Comparison of ENCODE assay signal across 25 cellular contexts in genomic region chr5:53178830-53179229, GRCh38.
"Had no signal": no experiment of that assay in that cellular context is flagged by ENCODE, and none has a peak within 500 bp of the region (broad histone marks: within the 10 kb centered on the region; RNA-seq: fewer than 3 reads in every experiment).

No MANE protein-coding gene starts in this region.

- ATAC-seq: natural killer cell treated with Interleukin-12 subunit alpha and Interleukin-12 subunit beta and Interleukin-15 and Interleukin-18, amount 100 ng/mL, for 72 hours; psoas muscle; right cardiac atrium; right lobe of liver; stimulated activated effector memory CD8-positive, alpha-beta T cell treated with anti-CD3 and anti-CD28 coated beads, Interleukin-12 subunit alpha, Interleukin-12 subunit beta, amount 100 ng/mL, for 72 hours; stimulated activated naive B cell treated with anti-CD40 and anti-IgM and Interleukin-4, amounts not matched to agents 10 μg/mL and 1 μg/mL and 100 μg/mL, for 72 hours had no signal

- DNase-seq: nephron progenitor cell; nucleus accumbens; posterior cingulate gyrus; psoas muscle; right cardiac atrium; right lobe of liver; sigmoid colon; small intestine; stimulated activated CD4-positive, alpha-beta T cell treated with anti-CD3 and anti-CD28 coated beads, Interleukin-15, amount 100 ng/mL, for 24 hours; stimulated activated CD4-positive, alpha-beta T cell treated with anti-CD3 and anti-CD28 coated beads, Interleukin-2, amount 100 ng/mL, for 24 hours; stimulated activated CD4-positive, alpha-beta T cell treated with anti-CD3 and anti-CD28 coated beads, Interleukin-2, amount 100 ng/mL, for 48 hours; stimulated activated CD4-positive, alpha-beta T cell treated with anti-CD3 and anti-CD28 coated beads, Interleukin-4, amount 100 ng/mL, for 24 hours; stimulated activated naive B cell treated with anti-CD40 and anti-IgM and Interleukin-4, amounts not matched to agents 10 μg/mL and 1 μg/mL and 100 μg/mL, for 72 hours; stimulated activated naive CD4-positive, alpha-beta T cell treated with Interleukin-2 at 50 U/mL for 16 hours; stomach; thyroid gland; upper lobe of left lung had no signal

- H3K36me3 ChIP-seq: neutrophil, right lobe of liver, sigmoid colon, stomach, thoracic aorta, thyroid gland, tibial nerve, upper lobe of left lung, vagina had no signal

- H3K9me3 ChIP-seq: neutrophil, psoas muscle, right lobe of liver, sigmoid colon, stomach, thoracic aorta, thyroid gland, tibial nerve, upper lobe of left lung, vagina had no signal

- H3K27ac ChIP-seq: neutrophil, parathyroid adenoma, psoas muscle, right lobe of liver, sigmoid colon, stomach, thoracic aorta, thyroid gland, tibial nerve, upper lobe of left lung, vagina had no signal

- FAIRE-seq: small intestine, urothelium cell line had no signal

- H3K4me3 ChIP-seq: psoas muscle, right lobe of liver, sigmoid colon, stomach, thoracic aorta, thyroid gland, tibial nerve, upper lobe of left lung, vagina had no signal

- H3K4me1 ChIP-seq: parathyroid adenoma, psoas muscle, right lobe of liver, sigmoid colon, thyroid gland, tibial nerve, upper lobe of left lung, vagina had no signal

- H3K27me3 ChIP-seq: neutrophil, right lobe of liver, sigmoid colon, stomach, thyroid gland, tibial nerve, upper lobe of left lung, vagina had no signal
